ENCODE assay signal across 1 cellular context in the genomic region with DNA sequence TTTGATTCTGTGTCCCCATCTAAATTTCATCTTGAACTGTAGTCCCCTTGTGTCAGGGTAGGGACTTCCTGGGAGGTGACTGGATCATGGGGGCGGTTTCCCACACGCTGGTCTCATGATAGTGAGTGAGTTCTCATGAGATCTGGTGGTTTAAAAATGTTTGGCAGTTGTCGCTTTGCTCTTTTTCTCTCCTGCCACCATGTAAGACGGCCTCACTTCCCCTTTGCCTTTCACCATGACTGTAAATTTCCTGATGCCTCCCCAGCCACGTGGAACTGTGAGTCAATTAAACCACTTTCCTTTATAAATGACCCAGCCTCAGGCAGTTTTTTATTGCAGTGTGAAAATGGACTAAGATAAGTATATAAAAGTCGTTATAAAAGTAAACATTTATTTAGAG.
A peak's percentile ranks its signal among the peaks of the same experiment; 100 is the strongest.
TF ChIP-seq lines count a peak whose summit lies in the region.

No MANE protein-coding gene starts in this region.

TF ChIP-seq in endothelial cell of umbilical vein, 7 proteins besides CTCF, POLR2A, EP300 and RAD21:
- no peak for TF ChIP-seq JUN (IDR thresholded peaks at IDR 0.05; ENCODE audit: borderline replicate concordance, insufficient read depth, insufficient read length, low read depth)
- TF ChIP-seq FOS (IDR thresholded peaks at IDR 0.05; ENCODE audit: borderline replicate concordance, insufficient read depth, low read length): peak; percentile 36
